In genomic region chr6:158799051-158799792, GRCh38 we compare ENCODE assay signal across 1 cellular context.
TF ChIP-seq lines count a peak whose summit lies in the region.

No MANE protein-coding gene starts in this region.

TF ChIP-seq in HepG2, 621 proteins besides CTCF, POLR2A, EP300 and RAD21 (continued from another document):
- TF ChIP-seq ZNF512B (CRISPR knock-in tag; IDR thresholded peaks at IDR 0.05; ENCODE audit: borderline replicate concordance) (no peak), CEBPZ (IDR thresholded peaks at IDR 0.05; ENCODE audit: low read length) (no peak), REXO4 (CRISPR knock-in tag; IDR thresholded peaks at IDR 0.05; ENCODE audit: borderline replicate concordance) (no peak), CHD2 (IDR thresholded peaks at IDR 0.05; ENCODE audit: low read depth, low read length) (no peak), BATF2 (CRISPR knock-in tag; IDR thresholded peaks at IDR 0.05) (no peak), THRA (CRISPR knock-in tag; IDR thresholded peaks at IDR 0.05; ENCODE audit: borderline replicate concordance) (no peak), HNRNPL (IDR thresholded peaks at IDR 0.05; ENCODE audit: low read depth, low read length) (peak; percentile 87), ZFP36 (IDR thresholded peaks at IDR 0.05; ENCODE audit: borderline replicate concordance, low read depth, low read length, partially characterized antibody) (no peak), ZNF234 (CRISPR knock-in tag; conservative IDR thresholded peaks at IDR 0.05) (no peak), KDM2A (CRISPR knock-in tag; IDR thresholded peaks at IDR 0.05; ENCODE audit: borderline replicate concordance, low read depth) (peak; percentile 51; the same call in 1 of the 2 replicates), KDM5A (IDR thresholded peaks at IDR 0.05; ENCODE audit: borderline replicate concordance, low read length) (no peak), SRY (CRISPR knock-in tag; IDR thresholded peaks at IDR 0.05) (no peak), ZBTB49 (CRISPR knock-in tag; IDR thresholded peaks at IDR 0.05; ENCODE audit: borderline replicate concordance) (no peak), HNRNPUL1 (IDR thresholded peaks at IDR 0.05; ENCODE audit: low read depth, low read length) (no peak), ZNF550 (CRISPR knock-in tag; IDR thresholded peaks at IDR 0.05; ENCODE audit: borderline replicate concordance) (no peak), ELF3 (CRISPR knock-in tag; IDR thresholded peaks at IDR 0.05) (peak; percentile 52; the same call in 1 of the 2 replicates), SOX6 (IDR thresholded peaks at IDR 0.05) (no peak), SOX6 (CRISPR knock-in tag; IDR thresholded peaks at IDR 0.05) (peak; percentile 63), ZBTB1 (CRISPR knock-in tag; IDR thresholded peaks at IDR 0.05; ENCODE audit: borderline replicate concordance) (no peak), NKX3-1 (CRISPR knock-in tag; IDR thresholded peaks at IDR 0.05) (no peak), PAWR (CRISPR knock-in tag; IDR thresholded peaks at IDR 0.05; ENCODE audit: borderline replicate concordance) (no peak), FUBP1 (CRISPR knock-in tag; IDR thresholded peaks at IDR 0.05; ENCODE audit: borderline replicate concordance) (no peak), FOXK1 (CRISPR knock-in tag; IDR thresholded peaks at IDR 0.05; ENCODE audit: borderline replicate concordance, low read depth) (peak; percentile 95), SETDB1 (CRISPR knock-in tag; IDR thresholded peaks at IDR 0.05; ENCODE audit: borderline replicate concordance) (no peak), MXI1 (IDR thresholded peaks at IDR 0.05; ENCODE audit: borderline replicate concordance, low read depth, low read length) (peak; percentile 27; the same call in 1 of the 3 replicates), TAF1 (CRISPR knock-in tag; IDR thresholded peaks at IDR 0.05) (no peak), ZNF501 (CRISPR knock-in tag; IDR thresholded peaks at IDR 0.05) (peak; percentile 88), FOXK2 (IDR thresholded peaks at IDR 0.05) (peak; percentile 63; the same call in 1 of the 2 replicates), HCFC1 (IDR thresholded peaks at IDR 0.05; ENCODE audit: low read depth, low read length) (no peak), CREB3 (CRISPR knock-in tag; IDR thresholded peaks at IDR 0.05) (no peak)
